Comparison of ENCODE assay signal across 24 cellular contexts in genomic region chr6:157390273-157391060, GRCh38.
"Had no signal": no experiment of that assay in that cellular context is flagged by ENCODE, and none has a peak within 500 bp of the region (broad histone marks: within the 10 kb centered on the region; RNA-seq: fewer than 3 reads in every experiment).

No MANE protein-coding gene starts in this region.

- H3K4me3 ChIP-seq: adrenal gland, Peyer's patch, SJCRH30 had no signal

- H3K4me1 ChIP-seq: adrenal gland, Peyer's patch, SJCRH30 had no signal

- H3K27ac ChIP-seq: adrenal gland, Peyer's patch, RWPE1, SJCRH30, WERI-Rb-1 had no signal

- H3K27me3 ChIP-seq: adrenal gland, Peyer's patch, SJCRH30 had no signal

- ATAC-seq: activated CD4-positive, alpha-beta T cell treated with anti-CD3 and anti-CD28 coated beads for 36 hours; activated CD8-positive, alpha-beta T cell treated with anti-CD3 and anti-CD28 coated beads for 36 hours; activated T-cell treated with anti-CD3 and anti-CD28 coated beads, Interleukin-2, amount 50 U/mL, for 72 hours had no signal

- DNase-seq: activated CD4-positive, alpha-beta T cell treated with anti-CD3 and anti-CD28 coated beads for 36 hours; activated CD8-positive, alpha-beta memory T cell treated with anti-CD3 and anti-CD28 coated beads, Interleukin-2, amount 50 U/mL, for 4 hours; activated CD8-positive, alpha-beta T cell treated with anti-CD3 and anti-CD28 coated beads for 36 hours; activated gamma-delta T cell treated with Interleukin-2 at 50 U/mL for 16 hours; activated naive CD4-positive, alpha-beta T cell treated with anti-CD3 and anti-CD28 coated beads, Interleukin-2, amount 10 ng/mL, durations not matched to agents 7 days and 5 days; activated naive CD8-positive, alpha-beta T cell treated with anti-CD3 and anti-CD28 coated beads, Interleukin-2, amount 10 ng/mL, durations not matched to agents 7 days and 5 days; activated T-cell treated with anti-CD3 and anti-CD28 coated beads, Interleukin-2, amount 50 U/mL, for 72 hours; adrenal gland; anterior cingulate cortex; cerebellar nuclear complex; NCI-H1092; NCI-H1930; NCI-H2107; NCI-H2171 treated with DMSO at 0.1 percent for 48 hours; NCI-H510A treated with DMSO at 0.1 percent for 48 hours; NCI-H69; NK-92 treated with Interleukin-12 subunit alpha and Interleukin-12 subunit beta, amount 100 ng/mL, for 24 hours; Peyer's patch; Right ventricle myocardium superior; SJCRH30; SK-N-SH; T-helper 1 cell; WERI-Rb-1 had no signal

- H3K36me3 ChIP-seq: adrenal gland, Peyer's patch, SJCRH30, WERI-Rb-1 had no signal
